In genomic region chrX:69218407-69218806, GRCh38 we compare ENCODE assay signal across 37 cellular contexts.
"Had no signal": no experiment of that assay in that cellular context is flagged by ENCODE, and none has a peak within 500 bp of the region (broad histone marks: within the 10 kb centered on the region; RNA-seq: fewer than 3 reads in every experiment).

No MANE protein-coding gene starts in this region.

- H3K27ac ChIP-seq: body of pancreas, epithelial cell of prostate, esophagus squamous epithelium had no signal

- H3K4me3 Mint-ChIP-seq: activated CD4-positive, alpha-beta memory T cell treated with anti-CD3 and anti-CD28 coated beads for 36 hours; activated CD4-positive, alpha-beta T cell treated with anti-CD3 and anti-CD28 coated beads for 36 hours; activated CD4-positive, alpha-beta T cell treated with anti-CD3 and anti-CD28 coated beads, Interleukin-2, amount 10 ng/mL, durations not matched to agents 24 days and 14 days; activated CD8-positive, alpha-beta memory T cell treated with anti-CD3 and anti-CD28 coated beads, Interleukin-2, amount 10 ng/mL, durations not matched to agents 7 days and 5 days; activated CD8-positive, alpha-beta T cell treated with anti-CD3 and anti-CD28 coated beads, Interleukin-2, amount 10 ng/mL, durations not matched to agents 7 days and 5 days; activated naive CD4-positive, alpha-beta T cell treated with anti-CD3 and anti-CD28 coated beads, Interleukin-2, amount 10 ng/mL, durations not matched to agents 7 days and 5 days; activated naive CD8-positive, alpha-beta T cell treated with anti-CD3 and anti-CD28 coated beads, Interleukin-2, amount 10 ng/mL, durations not matched to agents 7 days and 5 days; activated T-helper 1 cell treated with anti-CD3 and anti-CD28 coated beads, Interleukin-12 subunit alpha, Interleukin-12 subunit beta, Interleukin-2, Interleukin-4 antibody, amounts not matched to agents 30 ng/mL and 10 ng/mL and 1 ng/mL, durations not matched to agents 14 hours and 24 hours and 36 hours; effector memory CD8-positive, alpha-beta T cell; T-helper 17 cell; T-helper 2 cell treated with Interferon-gamma antibody and Interleukin-4, amounts not matched to agents 5 μg/mL and 100 μg/mL, for 36 hours had no signal

- DNase-seq: activated CD4-positive, alpha-beta memory T cell treated with anti-CD3 and anti-CD28 coated beads for 36 hours; activated CD4-positive, alpha-beta T cell treated with anti-CD3 and anti-CD28 coated beads for 36 hours; activated CD4-positive, alpha-beta T cell treated with anti-CD3 and anti-CD28 coated beads, Interleukin-2, amount 10 ng/mL, durations not matched to agents 24 days and 14 days; activated CD4-positive, CD25-positive, alpha-beta regulatory T cell; activated CD4-positive, CD25-positive, alpha-beta regulatory T cell treated with anti-CD3 and anti-CD28 coated beads, Interleukin-2, amount 50 U/mL, for 72 hours; activated CD8-positive, alpha-beta memory T cell treated with anti-CD3 and anti-CD28 coated beads, Interleukin-2, amount 10 ng/mL, durations not matched to agents 7 days and 5 days; activated CD8-positive, alpha-beta memory T cell treated with anti-CD3 and anti-CD28 coated beads, Interleukin-2, amount 50 U/mL, for 4 hours; activated CD8-positive, alpha-beta T cell treated with anti-CD3 and anti-CD28 coated beads, Interleukin-2, amount 10 ng/mL, durations not matched to agents 7 days and 5 days; activated gamma-delta T cell; activated naive CD4-positive, alpha-beta T cell; activated naive CD4-positive, alpha-beta T cell treated with anti-CD3 and anti-CD28 coated beads, Interleukin-2, amount 10 ng/mL, durations not matched to agents 7 days and 5 days; activated naive CD8-positive, alpha-beta T cell treated with anti-CD3 and anti-CD28 coated beads, Interleukin-2, amount 10 ng/mL, durations not matched to agents 7 days and 5 days; activated T-cell treated with anti-CD3 and anti-CD28 coated beads, Interleukin-2, amount 50 U/mL, for 1 hour; activated T-cell treated with anti-CD3 and anti-CD28 coated beads, Interleukin-2, amount 50 U/mL, for 48 hours; amniotic stem cell; anterior cingulate cortex; central memory CD4-positive, alpha-beta T cell; cerebellar nuclear complex; cortex of kidney; dermis blood vessel endothelial cell; effector CD4-positive, alpha-beta T cell; effector memory CD8-positive, alpha-beta T cell; esophagus squamous epithelium; foreskin fibroblast; head of caudate nucleus; hypothalamus; T-helper 1 cell; T-helper 17 cell; T1000 had no signal

- H3K27ac Mint-ChIP-seq: activated CD4-positive, alpha-beta memory T cell treated with anti-CD3 and anti-CD28 coated beads for 36 hours; activated CD4-positive, alpha-beta T cell treated with anti-CD3 and anti-CD28 coated beads for 36 hours; activated CD4-positive, alpha-beta T cell treated with anti-CD3 and anti-CD28 coated beads, Interleukin-2, amount 10 ng/mL, durations not matched to agents 24 days and 14 days; activated CD8-positive, alpha-beta memory T cell treated with anti-CD3 and anti-CD28 coated beads, Interleukin-2, amount 10 ng/mL, durations not matched to agents 7 days and 5 days; activated CD8-positive, alpha-beta T cell treated with anti-CD3 and anti-CD28 coated beads, Interleukin-2, amount 10 ng/mL, durations not matched to agents 7 days and 5 days; activated naive CD4-positive, alpha-beta T cell treated with anti-CD3 and anti-CD28 coated beads, Interleukin-2, amount 10 ng/mL, durations not matched to agents 7 days and 5 days; activated naive CD4-positive, alpha-beta T cell treated with anti-CD3 and anti-CD28 coated beads, Interleukin-2, amount 50 U/mL, for 72 hours; activated naive CD8-positive, alpha-beta T cell treated with anti-CD3 and anti-CD28 coated beads, Interleukin-2, amount 10 ng/mL, durations not matched to agents 7 days and 5 days; activated T-helper 1 cell treated with anti-CD3 and anti-CD28 coated beads, Interleukin-12 subunit alpha, Interleukin-12 subunit beta, Interleukin-2, Interleukin-4 antibody, amounts not matched to agents 30 ng/mL and 10 ng/mL and 1 ng/mL, durations not matched to agents 14 hours and 24 hours and 36 hours; effector memory CD8-positive, alpha-beta T cell; T-helper 17 cell; T-helper 2 cell treated with Interferon-gamma antibody and Interleukin-4, amounts not matched to agents 5 μg/mL and 100 μg/mL, for 36 hours had no signal

- H3K4me3 ChIP-seq: body of pancreas, esophagus squamous epithelium had no signal

- H3K4me1 Mint-ChIP-seq: activated CD4-positive, alpha-beta T cell treated with anti-CD3 and anti-CD28 coated beads for 36 hours; activated CD4-positive, alpha-beta T cell treated with anti-CD3 and anti-CD28 coated beads, Interleukin-2, amount 10 ng/mL, durations not matched to agents 24 days and 14 days; activated CD8-positive, alpha-beta memory T cell treated with anti-CD3 and anti-CD28 coated beads, Interleukin-2, amount 10 ng/mL, durations not matched to agents 7 days and 5 days; activated naive CD4-positive, alpha-beta T cell treated with anti-CD3 and anti-CD28 coated beads, Interleukin-2, amount 10 ng/mL, durations not matched to agents 7 days and 5 days; activated naive CD8-positive, alpha-beta T cell treated with anti-CD3 and anti-CD28 coated beads, Interleukin-2, amount 10 ng/mL, durations not matched to agents 7 days and 5 days; T-helper 17 cell had no signal

- H3K36me3 Mint-ChIP-seq: activated CD4-positive, alpha-beta memory T cell treated with anti-CD3 and anti-CD28 coated beads for 36 hours; activated CD8-positive, alpha-beta memory T cell treated with anti-CD3 and anti-CD28 coated beads, Interleukin-2, amount 10 ng/mL, durations not matched to agents 7 days and 5 days; activated naive CD4-positive, alpha-beta T cell treated with anti-CD3 and anti-CD28 coated beads, Interleukin-2, amount 10 ng/mL, durations not matched to agents 7 days and 5 days; activated naive CD4-positive, alpha-beta T cell treated with anti-CD3 and anti-CD28 coated beads, Interleukin-2, amount 50 U/mL, for 72 hours; activated naive CD8-positive, alpha-beta T cell treated with anti-CD3 and anti-CD28 coated beads, Interleukin-2, amount 10 ng/mL, durations not matched to agents 7 days and 5 days had no signal

- H3K27me3 Mint-ChIP-seq: activated CD4-positive, alpha-beta memory T cell treated with anti-CD3 and anti-CD28 coated beads for 36 hours; activated CD4-positive, alpha-beta T cell treated with anti-CD3 and anti-CD28 coated beads for 36 hours; activated CD4-positive, alpha-beta T cell treated with anti-CD3 and anti-CD28 coated beads, Interleukin-2, amount 10 ng/mL, durations not matched to agents 24 days and 14 days; activated CD8-positive, alpha-beta memory T cell treated with anti-CD3 and anti-CD28 coated beads, Interleukin-2, amount 10 ng/mL, durations not matched to agents 7 days and 5 days; activated naive CD8-positive, alpha-beta T cell treated with anti-CD3 and anti-CD28 coated beads, Interleukin-2, amount 10 ng/mL, durations not matched to agents 7 days and 5 days; effector memory CD8-positive, alpha-beta T cell; T-helper 17 cell had no signal

- H3K9me3 ChIP-seq: body of pancreas, esophagus squamous epithelium had no signal

- H3K27me3 ChIP-seq: body of pancreas, esophagus squamous epithelium had no signal

- FAIRE-seq: colon, endothelial cell of umbilical vein, frontal cortex had no signal

- H3K9me3 Mint-ChIP-seq: activated CD4-positive, alpha-beta memory T cell treated with anti-CD3 and anti-CD28 coated beads for 36 hours; activated CD4-positive, alpha-beta T cell treated with anti-CD3 and anti-CD28 coated beads, Interleukin-2, amount 10 ng/mL, durations not matched to agents 24 days and 14 days; activated naive CD4-positive, alpha-beta T cell treated with anti-CD3 and anti-CD28 coated beads, Interleukin-2, amount 10 ng/mL, durations not matched to agents 7 days and 5 days; activated naive CD4-positive, alpha-beta T cell treated with anti-CD3 and anti-CD28 coated beads, Interleukin-2, amount 50 U/mL, for 72 hours; activated naive CD8-positive, alpha-beta T cell treated with anti-CD3 and anti-CD28 coated beads, Interleukin-2, amount 10 ng/mL, durations not matched to agents 7 days and 5 days; activated T-helper 1 cell treated with anti-CD3 and anti-CD28 coated beads, Interleukin-12 subunit alpha, Interleukin-12 subunit beta, Interleukin-2, Interleukin-4 antibody, amounts not matched to agents 30 ng/mL and 10 ng/mL and 1 ng/mL, durations not matched to agents 14 hours and 24 hours and 36 hours; effector memory CD8-positive, alpha-beta T cell; T-helper 2 cell treated with Interferon-gamma antibody and Interleukin-4, amounts not matched to agents 5 μg/mL and 100 μg/mL, for 36 hours had no signal
